Comparison of ENCODE assay signal across 21 cellular contexts in the genomic region with DNA sequence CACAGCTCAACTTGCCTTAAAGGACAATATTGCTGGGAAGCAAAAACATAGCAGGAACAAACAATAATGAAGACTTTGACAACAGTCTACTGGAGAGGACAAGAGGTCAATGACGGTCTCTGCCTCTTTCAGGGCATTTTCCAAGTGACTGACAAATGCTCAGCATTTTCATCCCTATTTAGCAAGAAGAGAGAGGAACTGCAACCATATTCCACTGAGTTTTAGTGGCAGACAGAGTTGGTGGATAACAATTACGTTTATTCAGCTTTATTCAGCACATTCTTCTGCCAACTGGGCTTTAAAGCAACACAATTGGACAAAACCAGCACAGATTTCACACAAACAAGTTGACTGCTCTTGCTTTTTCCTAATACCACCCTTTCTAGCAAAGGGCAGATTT.
A peak's percentile ranks its signal among the peaks of the same experiment; 100 is the strongest.
DNase-seq lines count a peak whose midpoint lies in the region; ATAC-seq and TF ChIP-seq lines count a peak whose summit lies in the region.
"Had no signal": no experiment of that assay in that cellular context is flagged by ENCODE, and none has a peak within 500 bp of the region (broad histone marks: within the 10 kb centered on the region; RNA-seq: fewer than 3 reads in every experiment).

No MANE protein-coding gene starts in this region.

- CTCF ChIA-PET in WTC11 (lab: Charles Lee) = interaction anchor here (1.4 kb wide), 1 partner anchor 250 kb away, joined by 4 read pairs; no protein-coding TSS in a partner anchor

- peak overlapping the region; percentile 15 for H2AFZ ChIP-seq in neuronal stem cell (ENCODE audit: low read length)

- no peaks in the 10 kb centered on the region for H3K9me3 Mint-ChIP-seq in WTC11
- H3K9me3 Mint-ChIP-seq in stimulated activated naive B cell treated with anti-CD40 and anti-IgM and Interleukin-4, amounts not matched to agents 10 μg/mL and 1 μg/mL and 100 μg/mL, for 72 hours = no peaks in the 10 kb centered on the region

- H4K8ac ChIP-seq in neuronal stem cell (ENCODE audit: low read depth, low read length) = no peak overlapping the region

- ATAC-seq in WTC11 (no peak), GM21717 (IDR thresholded peaks at IDR 0.05; ENCODE audit: unreplicated experiment) (no peak), HG03378 (IDR thresholded peaks at IDR 0.05; ENCODE audit: unreplicated experiment) (no peak)
- ATAC-seq in stimulated activated naive B cell treated with anti-CD40 and anti-IgM and Interleukin-4, amounts not matched to agents 10 μg/mL and 1 μg/mL and 100 μg/mL, for 72 hours (replicated peaks) = no peak
- ATAC-seq: HepG2, K562, Panc1 had no signal

- no peaks in the 10 kb centered on the region for H3K27me3 ChIP-seq in neuronal stem cell (ENCODE audit: control insufficient read depth in 3 of 3, insufficient read depth in 3 of 3, low read depth in 1 of 3, low read length in 3 of 3)
- H3K27me3 ChIP-seq: SJCRH30 had no signal

- no peaks in the 10 kb centered on the region; the same call in 1 of the 2 replicates for H3K27me3 Mint-ChIP-seq in WTC11 (ENCODE audit: low read depth)
- H3K27me3 Mint-ChIP-seq in stimulated activated naive B cell treated with anti-CD40 and anti-IgM and Interleukin-4, amounts not matched to agents 10 μg/mL and 1 μg/mL and 100 μg/mL, for 72 hours = no peaks in the 10 kb centered on the region
- H3K27me3 Mint-ChIP-seq: CD4-positive, CD25-positive, alpha-beta regulatory T cell had no signal

- H3K9me3 ChIP-seq in neuronal stem cell (replicated peaks in 1 of 2; ENCODE audit: control insufficient read depth in 2 of 2, insufficient read depth in 1 of 2, low read depth in 1 of 2, low read length in 2 of 2) = no peaks in the 10 kb centered on the region
- H3K9me3 ChIP-seq: SJCRH30 had no signal

- H2AK5ac ChIP-seq in neuronal stem cell (ENCODE audit: low read depth, low read length) = no peak overlapping the region

- H3K79me1 ChIP-seq in neuronal stem cell (ENCODE audit: low read depth, low read length) = no peaks in the 10 kb centered on the region

- H3K4me2 ChIP-seq in neuronal stem cell (ENCODE audit: insufficient read depth, low read length, poor library complexity, severe bottlenecking) = no peak overlapping the region

- peaks cover 24% of the 10 kb centered on the region for H3K4me1 Mint-ChIP-seq in WTC11
- H3K4me1 Mint-ChIP-seq in stimulated activated naive B cell treated with anti-CD40 and anti-IgM and Interleukin-4, amounts not matched to agents 10 μg/mL and 1 μg/mL and 100 μg/mL, for 72 hours = no peaks in the 10 kb centered on the region
- H3K4me1 Mint-ChIP-seq: CD4-positive, CD25-positive, alpha-beta regulatory T cell had no signal

- H3K36me3 ChIP-seq in neuronal stem cell (replicated peaks in 1 of 2; ENCODE audit: control insufficient read depth in 2 of 2, insufficient read depth in 2 of 2, low read length in 2 of 2) = no peaks in the 10 kb centered on the region
- H3K36me3 ChIP-seq: SJCRH30 had no signal

- no peak overlapping the region for H3K14ac ChIP-seq in neuronal stem cell (ENCODE audit: low read length)

- no peak overlapping the region for H2BK12ac ChIP-seq in neuronal stem cell (ENCODE audit: low read length)

- no peak overlapping the region for H3K4me3 ChIP-seq in neuronal stem cell (ENCODE audit: low read length in 2 of 2)
- H3K4me3 ChIP-seq: K562, SJCRH30 had no signal

- H3K36me3 Mint-ChIP-seq in WTC11 = no peaks in the 10 kb centered on the region
- H3K36me3 Mint-ChIP-seq in stimulated activated naive B cell treated with anti-CD40 and anti-IgM and Interleukin-4, amounts not matched to agents 10 μg/mL and 1 μg/mL and 100 μg/mL, for 72 hours = no peaks in the 10 kb centered on the region
- H3K36me3 Mint-ChIP-seq: CD4-positive, CD25-positive, alpha-beta regulatory T cell had no signal

- no peak overlapping the region for H2BK120ac ChIP-seq in neuronal stem cell (ENCODE audit: low read depth, low read length)

- no peak overlapping the region for H3K18ac ChIP-seq in neuronal stem cell (ENCODE audit: low read length)

- no peak overlapping the region for H2BK15ac ChIP-seq in neuronal stem cell (ENCODE audit: low read length)

- DNase-seq in WTC11 (ENCODE audit: low spot score) (no peak), medulla oblongata (ENCODE audit: extremely low spot score) (peak; percentile 65), neuronal stem cell (ENCODE audit: low spot score) (no peak), superior temporal gyrus (ENCODE audit: extremely low spot score) (peak; percentile 54), LoVo (ENCODE audit: low spot score) (no peak)
- DNase-seq in stimulated activated naive B cell treated with anti-CD40 and anti-IgM and Interleukin-4, amounts not matched to agents 10 μg/mL and 1 μg/mL and 100 μg/mL, for 72 hours = no peak
- DNase-seq: CD4-positive, CD25-positive, alpha-beta regulatory T cell; MM.1S; NCI-H1048; NCI-H1417 treated with DMSO at 0.1 percent for 48 hours; NCI-H187 treated with DMSO at 0.1 percent for 48 hours; NCI-H2107; NCI-H226; NCI-H524; NCI-H82; SJCRH30 had no signal

- peaks cover 3 to 35% of the 10 kb centered on the region in 2 donors for H3K4me1 ChIP-seq in neuronal stem cell (ENCODE audit: control insufficient read depth in 2 of 2, insufficient read depth in 1 of 2, low read depth in 1 of 2, low read length in 2 of 2)

- H2BK5ac ChIP-seq in neuronal stem cell (ENCODE audit: low read length) = no peak overlapping the region

- no peak overlapping the region for H3K27ac ChIP-seq in neuronal stem cell (replicated peaks; ENCODE audit: low read length)
- H3K27ac ChIP-seq: SJCRH30 had no signal

- no CpG with 5 or more reads among the region's 2 CpGs for WGBS in neuronal stem cell (ENCODE audit: extremely low coverage in 2 of 2, insufficient read length in 2 of 2, insufficient replicate concordance in 1 of 2), 2 donors

- no peak for TF ChIP-seq CTCF in WTC11 (IDR thresholded peaks at IDR 0.05)

- H3K4me3 Mint-ChIP-seq in WTC11 = no peak overlapping the region
- no peak overlapping the region for H3K4me3 Mint-ChIP-seq in stimulated activated naive B cell treated with anti-CD40 and anti-IgM and Interleukin-4, amounts not matched to agents 10 μg/mL and 1 μg/mL and 100 μg/mL, for 72 hours
- H3K4me3 Mint-ChIP-seq: CD4-positive, CD25-positive, alpha-beta regulatory T cell had no signal

- H3K9ac ChIP-seq in neuronal stem cell (ENCODE audit: low read depth, low read length, poor library complexity) = no peak overlapping the region

- H3K4ac ChIP-seq in neuronal stem cell (ENCODE audit: low read length) = no peak overlapping the region

- POLR2A ChIA-PET in WTC11 (lab: Charles Lee) = no interaction called here

- H3K27ac Mint-ChIP-seq in WTC11 = peak overlapping the region; percentile 12; the same call in 1 of the 2 replicates
- H3K27ac Mint-ChIP-seq in stimulated activated naive B cell treated with anti-CD40 and anti-IgM and Interleukin-4, amounts not matched to agents 10 μg/mL and 1 μg/mL and 100 μg/mL, for 72 hours = no peak overlapping the region
- H3K27ac Mint-ChIP-seq: CD4-positive, CD25-positive, alpha-beta regulatory T cell had no signal

- no peak overlapping the region for H4K91ac ChIP-seq in neuronal stem cell (ENCODE audit: low read depth, low read length, poor library complexity)

- no peak overlapping the region for H3K23ac ChIP-seq in neuronal stem cell (ENCODE audit: low read depth, low read length, poor library complexity)

TF ChIP-seq in WTC11, 78 proteins besides CTCF, POLR2A, EP300 and RAD21 (continues in another document):
- TF ChIP-seq EMX1 (CRISPR knock-in tag; IDR thresholded peaks at IDR 0.05) = no peak
- TF ChIP-seq, protein P1, sequence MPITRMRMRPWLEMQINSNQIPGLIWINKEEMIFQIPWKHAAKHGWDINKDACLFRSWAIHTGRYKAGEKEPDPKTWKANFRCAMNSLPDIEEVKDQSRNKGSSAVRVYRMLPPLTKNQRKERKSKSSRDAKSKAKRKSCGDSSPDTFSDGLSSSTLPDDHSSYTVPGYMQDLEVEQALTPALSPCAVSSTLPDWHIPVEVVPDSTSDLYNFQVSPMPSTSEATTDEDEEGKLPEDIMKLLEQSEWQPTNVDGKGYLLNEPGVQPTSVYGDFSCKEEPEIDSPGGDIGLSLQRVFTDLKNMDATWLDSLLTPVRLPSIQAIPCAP (CRISPR knock-in tag; IDR thresholded peaks at IDR 0.05) = no peak
- TF ChIP-seq RELA (CRISPR knock-in tag; IDR thresholded peaks at IDR 0.05; ENCODE audit: borderline replicate concordance) = no peak
- TF ChIP-seq, protein P2, sequence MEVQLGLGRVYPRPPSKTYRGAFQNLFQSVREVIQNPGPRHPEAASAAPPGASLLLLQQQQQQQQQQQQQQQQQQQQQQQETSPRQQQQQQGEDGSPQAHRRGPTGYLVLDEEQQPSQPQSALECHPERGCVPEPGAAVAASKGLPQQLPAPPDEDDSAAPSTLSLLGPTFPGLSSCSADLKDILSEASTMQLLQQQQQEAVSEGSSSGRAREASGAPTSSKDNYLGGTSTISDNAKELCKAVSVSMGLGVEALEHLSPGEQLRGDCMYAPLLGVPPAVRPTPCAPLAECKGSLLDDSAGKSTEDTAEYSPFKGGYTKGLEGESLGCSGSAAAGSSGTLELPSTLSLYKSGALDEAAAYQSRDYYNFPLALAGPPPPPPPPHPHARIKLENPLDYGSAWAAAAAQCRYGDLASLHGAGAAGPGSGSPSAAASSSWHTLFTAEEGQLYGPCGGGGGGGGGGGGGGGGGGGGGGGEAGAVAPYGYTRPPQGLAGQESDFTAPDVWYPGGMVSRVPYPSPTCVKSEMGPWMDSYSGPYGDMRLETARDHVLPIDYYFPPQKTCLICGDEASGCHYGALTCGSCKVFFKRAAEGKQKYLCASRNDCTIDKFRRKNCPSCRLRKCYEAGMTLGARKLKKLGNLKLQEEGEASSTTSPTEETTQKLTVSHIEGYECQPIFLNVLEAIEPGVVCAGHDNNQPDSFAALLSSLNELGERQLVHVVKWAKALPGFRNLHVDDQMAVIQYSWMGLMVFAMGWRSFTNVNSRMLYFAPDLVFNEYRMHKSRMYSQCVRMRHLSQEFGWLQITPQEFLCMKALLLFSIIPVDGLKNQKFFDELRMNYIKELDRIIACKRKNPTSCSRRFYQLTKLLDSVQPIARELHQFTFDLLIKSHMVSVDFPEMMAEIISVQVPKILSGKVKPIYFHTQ (CRISPR knock-in tag; IDR thresholded peaks at IDR 0.05) = no peak
- TF ChIP-seq ZNF138 (CRISPR knock-in tag; conservative IDR thresholded peaks at IDR 0.05) = no peak
- no peak for TF ChIP-seq NFE2L1 (CRISPR knock-in tag; IDR thresholded peaks at IDR 0.05)
- no peak for TF ChIP-seq RORB (CRISPR knock-in tag; IDR thresholded peaks at IDR 0.05)
- no peak for TF ChIP-seq OVOL2 (CRISPR knock-in tag; IDR thresholded peaks at IDR 0.05; ENCODE audit: borderline replicate concordance)

Comparison
In these comparisons a context has a peak if more than half of its experiments do, and no peak if none do; other contexts are left out.
1. DNase-seq: peak in medulla oblongata (single experiment) and superior temporal gyrus (single experiment); none in WTC11 (single experiment), neuronal stem cell (single experiment), stimulated activated naive B cell treated with anti-CD40 and anti-IgM and Interleukin-4, amounts not matched to agents 10 μg/mL and 1 μg/mL and 100 μg/mL, for 72 hours (single experiment) and LoVo (single experiment).